ENCODE assay signal across 28 cellular contexts in the genomic region with DNA sequence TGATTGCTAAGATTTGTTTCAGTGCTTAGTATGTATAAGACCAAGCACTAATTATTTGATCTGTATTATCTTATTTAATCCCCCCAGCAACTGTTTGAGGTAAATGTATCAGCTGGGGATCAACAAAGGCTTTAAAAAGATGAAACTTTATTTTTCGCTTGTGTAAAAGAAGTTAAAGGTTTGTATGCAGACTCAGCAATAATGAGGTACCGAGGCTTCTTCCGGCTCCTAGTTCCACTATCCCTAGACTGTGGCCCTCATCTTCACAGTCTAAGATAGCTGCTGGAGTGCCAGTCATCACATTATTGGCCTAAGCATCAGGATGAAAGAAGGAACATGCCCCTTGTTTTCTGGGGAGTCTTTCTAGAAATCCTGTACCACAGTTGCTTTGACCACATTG.
DNase-seq lines count a peak whose midpoint lies in the region; ATAC-seq, FAIRE-seq and TF ChIP-seq lines count a peak whose summit lies in the region.
"Had no signal": no experiment of that assay in that cellular context is flagged by ENCODE, and none has a peak within 500 bp of the region (broad histone marks: within the 10 kb centered on the region; RNA-seq: fewer than 3 reads in every experiment).

No MANE protein-coding gene starts in this region.

- CTCF ChIA-PET in A549 (lab: Yijun Ruan, JAX), result no interaction called here
- CTCF ChIA-PET in K562 (lab: Yijun Ruan, JAX; ENCODE audit: low intra/inter-chr PET ratio), result no interaction called here
- CTCF ChIA-PET in WTC11 (lab: Charles Lee), result no interaction called here

- no peak for TF ChIP-seq POLR2A in A549 (IDR thresholded peaks at IDR 0.05; ENCODE audit: low read length)
- no peak for TF ChIP-seq POLR2A in K562 (conservative IDR thresholded peaks at IDR 0.05)

- H2AFZ ChIP-seq in K562 (ENCODE audit: low read depth, low read length), result no peak overlapping the region

- TF ChIP-seq CTCF in A549 (IDR thresholded peaks at IDR 0.05) (no peak), D721Med (IDR thresholded peaks at IDR 0.05; ENCODE audit: insufficient read depth, missing control alignments) (no peak), ascending aorta (IDR thresholded peaks at IDR 0.05) (no peak), K562 (IDR thresholded peaks at IDR 0.05 in 2 of 3, conservative IDR thresholded peaks at IDR 0.05 in 1 of 3; ENCODE audit: insufficient read depth in 2 of 3, low read depth in 1 of 3, low read length in 3 of 3) (no peak), WTC11 (IDR thresholded peaks at IDR 0.05) (no peak)

- FAIRE-seq in A549 (lab: Jason Lieb, UNC), result no peak
- FAIRE-seq in D721Med (lab: Jason Lieb, UNC), result peak; percentile 60
- FAIRE-seq in K562 (lab: Jason Lieb, UNC), result no peak
- FAIRE-seq: A204.1, GM12878, GM12892, GM18507 had no signal

- in situ Hi-C loops in K562 (cut with MboI), result no loop called here

- H3K4me2 ChIP-seq in A549 (no peak overlapping the region), K562 (ENCODE audit: insufficient read depth, low read length) (no peak overlapping the region)
- H3K4me2 ChIP-seq: BLaER1 treated with 17β-estradiol and CSF1 and Interleukin-3, amounts not matched to agents 10 nM and 100 nM had no signal

- H3K4me3 ChIP-seq in A549 (no peak overlapping the region), ascending aorta (no peak overlapping the region), K562 (no peak overlapping the region), MG63 (no peak overlapping the region)
- H3K4me3 ChIP-seq: BLaER1 treated with 17β-estradiol and CSF1 and Interleukin-3, amounts not matched to agents 10 nM and 100 nM; GM12878 had no signal

- H3K4me3 Mint-ChIP-seq in WTC11, result no peak overlapping the region
- H3K4me3 Mint-ChIP-seq: B cell; CD4-positive, alpha-beta T cell; CD8-positive, alpha-beta T cell had no signal

- H3K4me1 ChIP-seq in A549, result no peaks in the 10 kb centered on the region
- peaks cover 4 to 7% of the 10 kb centered on the region in 2 donors for H3K4me1 ChIP-seq in ascending aorta
- no peaks in the 10 kb centered on the region for H3K4me1 ChIP-seq in K562 (replicated peaks in 1 of 2; ENCODE audit: control insufficient read depth in 2 of 2, insufficient read depth in 2 of 2, low read length in 2 of 2)

- H3K9me3 ChIP-seq in A549, result no peaks in the 10 kb centered on the region
- H3K9me3 ChIP-seq in ascending aorta, result no peaks in the 10 kb centered on the region
- H3K9me3 ChIP-seq in K562 (replicated peaks; ENCODE audit: control insufficient read depth, insufficient read depth, low read depth, low read length), result no peaks in the 10 kb centered on the region
- H3K9me3 ChIP-seq in MG63, result no peaks in the 10 kb centered on the region
- H3K9me3 ChIP-seq: Caco-2 had no signal

- DNase-seq in A549 (ENCODE audit: low read depth in 1 of 2, low spot score in 1 of 2) (no peak), D721Med (ENCODE audit: insufficient read length, low spot score) (no peak), ascending aorta (ENCODE audit: low spot score in 2 of 2) (no peak), K562 (ENCODE audit: extremely low read depth in 1 of 4, low spot score in 3 of 4) (no peak), WTC11 (ENCODE audit: low spot score) (no peak), MG63 (no peak), activated gamma-delta T cell (lab: John Stamatoyannopoulos, UW) (no peak)
- DNase-seq: 8988T; AML-193; Caco-2; Calu3; CD4-positive, alpha-beta T cell; CD8-positive, alpha-beta T cell; DMS 273 treated with DMSO at 0.1 percent for 48 hours; DMS153; DMS53; DMS79; DND-41; EL; GDM1 had no signal

- H3K27ac ChIP-seq in A549 (no peak overlapping the region), ascending aorta (peak overlapping the region; percentile 19 to 33), K562 (ENCODE audit: extremely low read depth, low read depth, low read length) (no peak overlapping the region)
- H3K27ac ChIP-seq: BLaER1 treated with 17β-estradiol and CSF1 and Interleukin-3, amounts not matched to agents 10 nM and 100 nM; C4-2B had no signal

- H3K27ac Mint-ChIP-seq in WTC11, result no peak overlapping the region
- H3K27ac Mint-ChIP-seq: B cell; CD4-positive, alpha-beta T cell; CD8-positive, alpha-beta T cell had no signal

- no peak for ATAC-seq in A549
- no peak for ATAC-seq in K562
- no peak for ATAC-seq in GM18517 (IDR thresholded peaks at IDR 0.05; ENCODE audit: unreplicated experiment)
- ATAC-seq in WTC11, result no peak
- ATAC-seq: CD8-positive, alpha-beta T cell; GM12878 had no signal

- no peak for TF ChIP-seq EP300 in A549 (IDR thresholded peaks at IDR 0.05)
- no peak for TF ChIP-seq EP300 in K562 (IDR thresholded peaks at IDR 0.05; ENCODE audit: low read length)

- no peak for TF ChIP-seq RAD21 in A549 (conservative IDR thresholded peaks at IDR 0.05 in 1 of 2, IDR thresholded peaks at IDR 0.05 in 1 of 2)
- TF ChIP-seq RAD21 in K562 (CRISPR knock-in tag; conservative IDR thresholded peaks at IDR 0.05 in 1 of 2, IDR thresholded peaks at IDR 0.05 in 1 of 2), result no peak

- H3K27me3 ChIP-seq in ascending aorta, result no peaks in the 10 kb centered on the region
- no peaks in the 10 kb centered on the region for H3K27me3 ChIP-seq in K562 (ENCODE audit: control insufficient read depth in 2 of 2, insufficient read depth in 2 of 2, low read length in 2 of 2)
- H3K27me3 ChIP-seq in MG63, result no peaks in the 10 kb centered on the region

- H3K9me3 Mint-ChIP-seq in WTC11, result no peaks in the 10 kb centered on the region
- H3K9me3 Mint-ChIP-seq: CD4-positive, alpha-beta T cell; CD8-positive, alpha-beta T cell had no signal

- no peaks in the 10 kb centered on the region for H3K79me2 ChIP-seq in K562 (ENCODE audit: control insufficient read depth, insufficient read depth, low read length)

- POLR2A ChIA-PET in A549 (lab: Yijun Ruan, JAX), result no interaction called here
- POLR2A ChIA-PET in K562 (lab: Yijun Ruan, JAX), result no interaction called here
- POLR2A ChIA-PET in WTC11 (lab: Charles Lee), result interaction anchor here (0.6 kb wide), 1 partner anchor 373 kb away, joined by 3 read pairs; no protein-coding TSS in a partner anchor

- no peaks in the 10 kb centered on the region for H4K20me1 ChIP-seq in K562 (replicated peaks; ENCODE audit: control insufficient read depth, insufficient read depth, low read length)

- 94% methylated on average over 3 of the region's 3 CpGs for WGBS in A549 (ENCODE audit: missing lambda C conversion rate)
- WGBS in K562 (ENCODE audit: insufficient coverage, low coverage, missing lambda C conversion rate), result 7% methylated on average over 2 of the region's 3 CpGs

- no TSS peak for BruUV-seq in K562 (replicated peaks; lab: Mats Ljungman, UMichigan)

- no peaks in the 10 kb centered on the region for H3K36me3 Mint-ChIP-seq in WTC11
- H3K36me3 Mint-ChIP-seq: CD8-positive, alpha-beta T cell had no signal

- H3K36me3 ChIP-seq in ascending aorta (no peaks in the 10 kb centered on the region), K562 (ENCODE audit: control insufficient read depth, insufficient read depth, low read length) (no peaks in the 10 kb centered on the region), MG63 (no peaks in the 10 kb centered on the region)
- H3K36me3 ChIP-seq: BLaER1 treated with 17β-estradiol and CSF1 and Interleukin-3, amounts not matched to agents 10 nM and 100 nM had no signal

- H3K27me3 Mint-ChIP-seq in WTC11 (ENCODE audit: low read depth), result no peaks in the 10 kb centered on the region; the same call in 1 of the 2 replicates
- H3K27me3 Mint-ChIP-seq: B cell; CD4-positive, alpha-beta T cell had no signal

- no peaks in the 10 kb centered on the region for H3K9me1 ChIP-seq in K562 (ENCODE audit: control insufficient read depth, insufficient read depth, low read length)

- intact Hi-C loops in ascending aorta (cut with DNase I) (loop anchor here (5.0 kb wide), 1 partner anchor 39 kb away; no protein-coding TSS in a partner anchor), K562 (cut with micrococcal nuclease) (no loop called here)

- peaks cover 45% of the 10 kb centered on the region for H3K4me1 Mint-ChIP-seq in WTC11
- H3K4me1 Mint-ChIP-seq: B cell had no signal

- no peak overlapping the region for H3K9ac ChIP-seq in K562 (ENCODE audit: insufficient read depth in 1 of 2, low read depth in 2 of 2, low read length in 2 of 2)
- H3K9ac ChIP-seq: BLaER1 treated with 17β-estradiol and CSF1 and Interleukin-3, amounts not matched to agents 10 nM and 100 nM had no signal

TF ChIP-seq in A549, 52 proteins besides CTCF, POLR2A, EP300 and RAD21:
- TF ChIP-seq MAX (IDR thresholded peaks at IDR 0.05) (no peak), MAFK (IDR thresholded peaks at IDR 0.05; ENCODE audit: partially characterized antibody) (peak; percentile 62)

TF ChIP-seq in K562, 482 proteins besides CTCF, POLR2A, EP300 and RAD21:
- TF ChIP-seq ZNF253 (CRISPR knock-in tag; conservative IDR thresholded peaks at IDR 0.05), result no peak
- TF ChIP-seq TEAD2 (tag; IDR thresholded peaks at IDR 0.05), result no peak
- TF ChIP-seq ZNF316 (IDR thresholded peaks at IDR 0.05), result peak; percentile 23; the same call in 1 of the 2 replicates
- TF ChIP-seq ELF4 (CRISPR knock-in tag; IDR thresholded peaks at IDR 0.05), result no peak

TF ChIP-seq in WTC11, 78 proteins besides CTCF, POLR2A, EP300 and RAD21 (continues in another document):
- TF ChIP-seq ARID4B (CRISPR knock-in tag; IDR thresholded peaks at IDR 0.05; ENCODE audit: borderline replicate concordance), result no peak

Comparison
In these comparisons a context has a peak if more than half of its experiments do, and no peak if none do; other contexts are left out.
1. H3K27ac ChIP-seq: peak in ascending aorta (2 of 2); none in A549 (0 of 2) and K562 (single experiment).